Comparison of ENCODE assay signal across 8 cellular contexts in genomic region chr6:38910207-38910606, GRCh38.
"Had no signal": no experiment of that assay in that cellular context is flagged by ENCODE, and none has a peak within 500 bp of the region (broad histone marks: within the 10 kb centered on the region; RNA-seq: fewer than 3 reads in every experiment).

No MANE protein-coding gene starts in this region.

- H3K4me1 Mint-ChIP-seq: GM23338, IgD-negative memory B cell had no signal

- DNase-seq: H7, HFFc6, KBM-7 had no signal

- H3K27ac Mint-ChIP-seq: GM23338, HFFc6, IgD-negative memory B cell had no signal

- ATAC-seq: GM23338, HCT116 had no signal

- H3K4me3 Mint-ChIP-seq: GM23338, HFFc6, IgD-negative memory B cell had no signal

- H3K4me1 ChIP-seq: HAP-1 had no signal

- H3K4me3 ChIP-seq: GM23338, HAP-1 had no signal

- H3K36me3 ChIP-seq: HAP-1 had no signal

- FAIRE-seq: HTR-8/SVneo had no signal

- H3K4me2 ChIP-seq: GM23338 had no signal

- H2AFZ ChIP-seq: GM23338 had no signal

- H3K9me3 ChIP-seq: HAP-1 had no signal

- H3K27me3 Mint-ChIP-seq: IgD-negative memory B cell had no signal
